In the genomic region with DNA sequence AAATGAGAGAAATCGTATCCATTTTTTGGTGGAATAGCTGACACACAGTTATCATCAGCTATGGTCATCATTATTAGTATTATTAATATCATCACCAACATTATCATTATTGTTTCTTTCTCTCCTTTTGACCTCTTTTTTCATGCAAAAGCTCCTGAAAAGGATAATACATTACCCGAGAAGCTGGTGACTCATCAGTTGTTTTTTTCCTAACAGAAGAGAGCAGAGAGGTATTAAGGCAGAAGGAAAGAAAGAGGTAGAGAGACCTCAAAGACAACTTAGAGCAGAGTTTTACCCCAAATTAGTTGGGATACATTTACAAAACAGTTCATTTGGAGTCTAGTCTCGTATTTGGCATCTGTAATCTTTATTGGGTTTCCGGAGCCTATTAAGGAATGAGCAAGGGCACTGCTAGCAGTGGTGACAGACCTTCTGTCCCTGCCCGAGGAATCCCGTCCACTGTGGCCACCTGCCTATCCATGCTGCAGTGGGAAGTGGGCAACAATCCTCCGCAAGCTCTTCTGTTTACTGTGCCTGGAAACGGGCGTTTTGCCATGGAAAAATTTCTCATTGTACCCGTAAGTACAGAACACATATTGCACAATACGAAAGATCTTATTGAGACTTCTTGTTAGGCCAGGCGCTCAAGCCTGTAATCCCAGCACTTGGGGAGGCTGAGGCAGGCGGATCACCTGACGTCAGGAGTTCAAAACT, we compare ENCODE assay signal across 1 cellular context.
TF ChIP-seq lines count a peak whose summit lies in the region.

No MANE protein-coding gene starts in this region.

TF ChIP-seq in HCT116, 20 proteins besides CTCF, POLR2A, EP300 and RAD21 (continued from another document):
- TF ChIP-seq, protein P1, sequence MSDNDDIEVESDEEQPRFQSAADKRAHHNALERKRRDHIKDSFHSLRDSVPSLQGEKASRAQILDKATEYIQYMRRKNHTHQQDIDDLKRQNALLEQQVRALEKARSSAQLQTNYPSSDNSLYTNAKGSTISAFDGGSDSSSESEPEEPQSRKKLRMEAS (IDR thresholded peaks at IDR 0.05) = no peak
- TF ChIP-seq SRF (IDR thresholded peaks at IDR 0.05; ENCODE audit: low read depth) = no peak
- TF ChIP-seq YY1 (IDR thresholded peaks at IDR 0.05; ENCODE audit: extremely low read depth, insufficient replicate concordance, low read depth, low read length) = no peak
- no peak for TF ChIP-seq ZNF274 (IDR thresholded peaks at IDR 0.05; ENCODE audit: low read depth, low read length)
- no peak for TF ChIP-seq EZH2 (IDR thresholded peaks at IDR 0.05)
- no peak for TF ChIP-seq CBX3 (IDR thresholded peaks at IDR 0.05; ENCODE audit: low read depth)
- TF ChIP-seq ZFX (IDR thresholded peaks at IDR 0.05) = no peak
- TF ChIP-seq, protein P2, sequence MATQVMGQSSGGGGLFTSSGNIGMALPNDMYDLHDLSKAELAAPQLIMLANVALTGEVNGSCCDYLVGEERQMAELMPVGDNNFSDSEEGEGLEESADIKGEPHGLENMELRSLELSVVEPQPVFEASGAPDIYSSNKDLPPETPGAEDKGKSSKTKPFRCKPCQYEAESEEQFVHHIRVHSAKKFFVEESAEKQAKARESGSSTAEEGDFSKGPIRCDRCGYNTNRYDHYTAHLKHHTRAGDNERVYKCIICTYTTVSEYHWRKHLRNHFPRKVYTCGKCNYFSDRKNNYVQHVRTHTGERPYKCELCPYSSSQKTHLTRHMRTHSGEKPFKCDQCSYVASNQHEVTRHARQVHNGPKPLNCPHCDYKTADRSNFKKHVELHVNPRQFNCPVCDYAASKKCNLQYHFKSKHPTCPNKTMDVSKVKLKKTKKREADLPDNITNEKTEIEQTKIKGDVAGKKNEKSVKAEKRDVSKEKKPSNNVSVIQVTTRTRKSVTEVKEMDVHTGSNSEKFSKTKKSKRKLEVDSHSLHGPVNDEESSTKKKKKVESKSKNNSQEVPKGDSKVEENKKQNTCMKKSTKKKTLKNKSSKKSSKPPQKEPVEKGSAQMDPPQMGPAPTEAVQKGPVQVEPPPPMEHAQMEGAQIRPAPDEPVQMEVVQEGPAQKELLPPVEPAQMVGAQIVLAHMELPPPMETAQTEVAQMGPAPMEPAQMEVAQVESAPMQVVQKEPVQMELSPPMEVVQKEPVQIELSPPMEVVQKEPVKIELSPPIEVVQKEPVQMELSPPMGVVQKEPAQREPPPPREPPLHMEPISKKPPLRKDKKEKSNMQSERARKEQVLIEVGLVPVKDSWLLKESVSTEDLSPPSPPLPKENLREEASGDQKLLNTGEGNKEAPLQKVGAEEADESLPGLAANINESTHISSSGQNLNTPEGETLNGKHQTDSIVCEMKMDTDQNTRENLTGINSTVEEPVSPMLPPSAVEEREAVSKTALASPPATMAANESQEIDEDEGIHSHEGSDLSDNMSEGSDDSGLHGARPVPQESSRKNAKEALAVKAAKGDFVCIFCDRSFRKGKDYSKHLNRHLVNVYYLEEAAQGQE (IDR thresholded peaks at IDR 0.05; ENCODE audit: low read depth) = no peak
